In genomic region chr3:197571880-197572172, GRCh38 we compare ENCODE assay signal across 1 cellular context. TPM values are rescaled to one million over a fixed set of nuclear protein-coding genes. Genes with fewer than 3 reads are reported as not detected.
"Had no signal": no experiment of that assay in that cellular context is flagged by ENCODE, and none has a peak within 500 bp of the region (broad histone marks: within the 10 kb centered on the region; RNA-seq: fewer than 3 reads in every experiment).

No MANE protein-coding gene starts in this region.

RNA-seq across cellular contexts. Expression of gene BDH1, which starts 16.1 kb away (rescaled TPM):
- total RNA-seq: ascending aorta had no signal
